Comparison of ENCODE assay signal across 23 cellular contexts in genomic region chr16:3495166-3495565, GRCh38. TPM values are rescaled to one million over a fixed set of nuclear protein-coding genes. Genes with fewer than 3 reads are reported as not detected.
"Had no signal": no experiment of that assay in that cellular context is flagged by ENCODE, and none has a peak within 500 bp of the region (broad histone marks: within the 10 kb centered on the region; RNA-seq: fewer than 3 reads in every experiment).

Gene C16orf90 (minus strand): TSS chr16:3495489. CDS start chr16:3495421, 68 bp downstream.

- FAIRE-seq: RCC 7860 had no signal

- H3K4me3 Mint-ChIP-seq: activated CD4-positive, alpha-beta T cell treated with anti-CD3 and anti-CD28 coated beads, Interleukin-2, amount 10 ng/mL, durations not matched to agents 24 days and 14 days; activated CD8-positive, alpha-beta memory T cell treated with anti-CD3 and anti-CD28 coated beads, Interleukin-2, amount 10 ng/mL, durations not matched to agents 7 days and 5 days; activated naive CD8-positive, alpha-beta T cell treated with anti-CD3 and anti-CD28 coated beads for 36 hours; activated T-cell treated with anti-CD3 and anti-CD28 coated beads, Interleukin-2, amount 50 U/mL, for 24 hours; T-helper 17 cell; WTC11 had no signal

- H3K27ac Mint-ChIP-seq: activated CD4-positive, alpha-beta T cell treated with anti-CD3 and anti-CD28 coated beads, Interleukin-2, amount 10 ng/mL, durations not matched to agents 24 days and 14 days; activated CD8-positive, alpha-beta memory T cell treated with anti-CD3 and anti-CD28 coated beads, Interleukin-2, amount 10 ng/mL, durations not matched to agents 7 days and 5 days; activated naive CD8-positive, alpha-beta T cell treated with anti-CD3 and anti-CD28 coated beads for 36 hours; activated T-cell treated with anti-CD3 and anti-CD28 coated beads, Interleukin-2, amount 50 U/mL, for 24 hours; WTC11 had no signal

- H3K27me3 Mint-ChIP-seq: activated CD4-positive, alpha-beta T cell treated with anti-CD3 and anti-CD28 coated beads, Interleukin-2, amount 10 ng/mL, durations not matched to agents 24 days and 14 days; activated naive CD8-positive, alpha-beta T cell treated with anti-CD3 and anti-CD28 coated beads for 36 hours; activated T-cell treated with anti-CD3 and anti-CD28 coated beads, Interleukin-2, amount 50 U/mL, for 24 hours; T-helper 17 cell had no signal

- H3K36me3 Mint-ChIP-seq: activated CD8-positive, alpha-beta memory T cell treated with anti-CD3 and anti-CD28 coated beads, Interleukin-2, amount 10 ng/mL, durations not matched to agents 7 days and 5 days; activated naive CD8-positive, alpha-beta T cell treated with anti-CD3 and anti-CD28 coated beads for 36 hours; WTC11 had no signal

- H3K4me1 Mint-ChIP-seq: activated CD4-positive, alpha-beta T cell treated with anti-CD3 and anti-CD28 coated beads, Interleukin-2, amount 10 ng/mL, durations not matched to agents 24 days and 14 days; WTC11 had no signal

- H3K9me3 Mint-ChIP-seq: activated CD4-positive, alpha-beta T cell treated with anti-CD3 and anti-CD28 coated beads, Interleukin-2, amount 10 ng/mL, durations not matched to agents 24 days and 14 days; activated naive CD8-positive, alpha-beta T cell treated with anti-CD3 and anti-CD28 coated beads for 36 hours; WTC11 had no signal

- DNase-seq: activated CD4-positive, alpha-beta T cell treated with anti-CD3 and anti-CD28 coated beads, Interleukin-2, amount 10 ng/mL, durations not matched to agents 24 days and 14 days; activated CD4-positive, alpha-beta T cell treated with anti-CD3 and anti-CD28 coated beads, Interleukin-2, amount 50 U/mL, for 48 hours; activated CD4-positive, CD25-positive, alpha-beta regulatory T cell treated with anti-CD3 and anti-CD28 coated beads, Interleukin-2, amount 50 U/mL, for 72 hours; activated CD8-positive, alpha-beta memory T cell treated with anti-CD3 and anti-CD28 coated beads, Interleukin-2, amount 10 ng/mL, durations not matched to agents 7 days and 5 days; activated naive CD4-positive, alpha-beta T cell treated with Interleukin-2 at 50 U/mL for 16 hours; activated naive CD8-positive, alpha-beta T cell treated with anti-CD3 and anti-CD28 coated beads for 36 hours; activated T-cell treated with anti-CD3 and anti-CD28 coated beads, Interleukin-2, amount 50 U/mL, for 24 hours; Karpas-422; MM.1S; NCI-H1105; NCI-H1436; NCI-H1694 treated with DMSO at 0.1 percent for 48 hours; NCI-H2029 treated with DMSO at 0.1 percent for 48 hours; NCI-H524; PC-3; SHP77 treated with DMSO at 0.1 percent for 48 hours; T-helper 17 cell; T-helper 9 cell had no signal

- ATAC-seq: activated CD8-positive, alpha-beta memory T cell treated with anti-CD3 and anti-CD28 coated beads, Interleukin-2, amount 10 ng/mL, durations not matched to agents 7 days and 5 days; PC-3; T-helper 17 cell had no signal

RNA-seq across cellular contexts. Expression of gene C16orf90, which starts in this region (rescaled TPM):
- total RNA-seq: activated CD4-positive, alpha-beta T cell treated with anti-CD3 and anti-CD28 coated beads, Interleukin-2, amount 10 ng/mL, durations not matched to agents 24 days and 14 days; activated CD8-positive, alpha-beta memory T cell treated with anti-CD3 and anti-CD28 coated beads, Interleukin-2, amount 10 ng/mL, durations not matched to agents 7 days and 5 days; activated naive CD8-positive, alpha-beta T cell treated with anti-CD3 and anti-CD28 coated beads for 36 hours; cardiac septum; PC-3; SK-MEL-5; T-helper 17 cell; WTC11 had no signal
- polyA plus RNA-seq: adipose tissue had no signal
